In genomic region chr11:46162700-46163099, GRCh38 we compare ENCODE assay signal across 18 cellular contexts. TPM values are rescaled to one million over a fixed set of nuclear protein-coding genes. Genes with fewer than 3 reads are reported as not detected.
DNase-seq lines count a peak whose midpoint lies in the region; ATAC-seq and TF ChIP-seq lines count a peak whose summit lies in the region.
"Had no signal": no experiment of that assay in that cellular context is flagged by ENCODE, and none has a peak within 500 bp of the region (broad histone marks: within the 10 kb centered on the region; RNA-seq: fewer than 3 reads in every experiment).

No MANE protein-coding gene starts in this region.

- H3K36me3 Mint-ChIP-seq in activated T-cell treated with anti-CD3 and anti-CD28 coated beads, Interleukin-2, amount 50 U/mL, for 72 hours (ENCODE audit: insufficient read depth in 2 of 2), result no peaks in the 10 kb centered on the region
- no peaks in the 10 kb centered on the region for H3K36me3 Mint-ChIP-seq in activated T-cell treated with anti-CD3 and anti-CD28 coated beads, Interleukin-2, amount 50 U/mL, for 24 hours (ENCODE audit: low read depth)
- no peaks in the 10 kb centered on the region for H3K36me3 Mint-ChIP-seq in activated naive CD8-positive, alpha-beta T cell treated with anti-CD3 and anti-CD28 coated beads for 36 hours
- no peaks in the 10 kb centered on the region for H3K36me3 Mint-ChIP-seq in neural progenitor cell

- no peaks in the 10 kb centered on the region for H3F3A ChIP-seq in neural progenitor cell (ENCODE audit: low read depth)

- H2AFZ ChIP-seq in neural progenitor cell (replicated peaks), result peak overlapping the region; percentile 6

- peak; percentile 54 to 67 for DNase-seq in activated T-cell treated with anti-CD3 and anti-CD28 coated beads, Interleukin-2, amount 50 U/mL, for 72 hours
- no peak for DNase-seq in activated T-cell treated with anti-CD3 and anti-CD28 coated beads, Interleukin-2, amount 50 U/mL, for 24 hours
- DNase-seq in activated naive CD8-positive, alpha-beta T cell treated with anti-CD3 and anti-CD28 coated beads for 36 hours, result peak; percentile 9
- DNase-seq in neural progenitor cell (ENCODE audit: low spot score) (no peak), Right ventricle myocardium inferior (ENCODE audit: missing footprints) (no peak)
- DNase-seq: C1 segment of cervical spinal cord, GDM1, HFFc6, NCI-H1092, NCI-H1694, NCI-H2227 treated with DMSO at 0.1 percent for 48 hours, NCI-H524, Peyer's patch, SHP77 had no signal

- peak; percentile 94 to 95 for ATAC-seq in activated T-cell treated with anti-CD3 and anti-CD28 coated beads, Interleukin-2, amount 50 U/mL, for 72 hours (replicated peaks in 1 of 2)
- peak; percentile 66 for ATAC-seq in HG02610 (IDR thresholded peaks at IDR 0.05; ENCODE audit: unreplicated experiment)
- ATAC-seq in GM21723 (IDR thresholded peaks at IDR 0.05; ENCODE audit: unreplicated experiment), result no peak
- no peak for ATAC-seq in Right ventricle myocardium inferior
- ATAC-seq: HepG2 had no signal

- H3K79me2 ChIP-seq in neural progenitor cell (ENCODE audit: low read depth), result no peaks in the 10 kb centered on the region

- no peak overlapping the region for H3K4me3 ChIP-seq in neural progenitor cell
- H3K4me3 ChIP-seq: Peyer's patch had no signal

- H3K27ac Mint-ChIP-seq in activated T-cell treated with anti-CD3 and anti-CD28 coated beads, Interleukin-2, amount 50 U/mL, for 72 hours, result no peak overlapping the region
- H3K27ac Mint-ChIP-seq in activated T-cell treated with anti-CD3 and anti-CD28 coated beads, Interleukin-2, amount 50 U/mL, for 24 hours, result no peak overlapping the region
- H3K27ac Mint-ChIP-seq in activated naive CD8-positive, alpha-beta T cell treated with anti-CD3 and anti-CD28 coated beads for 36 hours, result no peak overlapping the region
- no peak overlapping the region for H3K27ac Mint-ChIP-seq in neural progenitor cell
- H3K27ac Mint-ChIP-seq: HFFc6 had no signal

- intact Hi-C loops in Right ventricle myocardium inferior (cut with DNase I), result no loop called here

- no peak for TF ChIP-seq CTCF in neural progenitor cell (IDR thresholded peaks at IDR 0.05)

- H3K9ac ChIP-seq in neural progenitor cell, result no peak overlapping the region
- H3K9ac ChIP-seq: KMS-11 had no signal

- H3K27me3 Mint-ChIP-seq in activated T-cell treated with anti-CD3 and anti-CD28 coated beads, Interleukin-2, amount 50 U/mL, for 72 hours (ENCODE audit: low read depth), result peaks cover 64% of the 10 kb centered on the region
- H3K27me3 Mint-ChIP-seq in activated T-cell treated with anti-CD3 and anti-CD28 coated beads, Interleukin-2, amount 50 U/mL, for 24 hours, result peaks cover 59% of the 10 kb centered on the region
- peaks cover 44% of the 10 kb centered on the region for H3K27me3 Mint-ChIP-seq in activated naive CD8-positive, alpha-beta T cell treated with anti-CD3 and anti-CD28 coated beads for 36 hours
- H3K27me3 Mint-ChIP-seq in neural progenitor cell (ENCODE audit: insufficient read depth, low read depth), result peaks cover 5% of the 10 kb centered on the region

- H3K27me3 ChIP-seq in neural progenitor cell, result no peaks in the 10 kb centered on the region
- H3K27me3 ChIP-seq: Peyer's patch had no signal

- H3K4me3 Mint-ChIP-seq in activated T-cell treated with anti-CD3 and anti-CD28 coated beads, Interleukin-2, amount 50 U/mL, for 72 hours, result peak overlapping the region in 1 of 2 donors; percentile 3
- H3K4me3 Mint-ChIP-seq in activated T-cell treated with anti-CD3 and anti-CD28 coated beads, Interleukin-2, amount 50 U/mL, for 24 hours, result no peak overlapping the region
- no peak overlapping the region for H3K4me3 Mint-ChIP-seq in activated naive CD8-positive, alpha-beta T cell treated with anti-CD3 and anti-CD28 coated beads for 36 hours
- H3K4me3 Mint-ChIP-seq in neural progenitor cell, result no peak overlapping the region
- H3K4me3 Mint-ChIP-seq: HFFc6 had no signal

- peaks cover 12% of the 10 kb centered on the region for H3K4me1 Mint-ChIP-seq in activated T-cell treated with anti-CD3 and anti-CD28 coated beads, Interleukin-2, amount 50 U/mL, for 72 hours (ENCODE audit: low read depth)
- H3K4me1 Mint-ChIP-seq in activated T-cell treated with anti-CD3 and anti-CD28 coated beads, Interleukin-2, amount 50 U/mL, for 24 hours (ENCODE audit: low read depth), result peaks cover 5% of the 10 kb centered on the region
- H3K4me1 Mint-ChIP-seq in activated naive CD8-positive, alpha-beta T cell treated with anti-CD3 and anti-CD28 coated beads for 36 hours, result peaks cover 2% of the 10 kb centered on the region
- peaks cover 3% of the 10 kb centered on the region for H3K4me1 Mint-ChIP-seq in neural progenitor cell

- no peaks in the 10 kb centered on the region for H3K36me3 ChIP-seq in neural progenitor cell
- H3K36me3 ChIP-seq: Peyer's patch had no signal

- H3K9me3 ChIP-seq in neural progenitor cell (ENCODE audit: low read depth), result no peaks in the 10 kb centered on the region
- H3K9me3 ChIP-seq: Peyer's patch had no signal

- H4K20me1 ChIP-seq in neural progenitor cell (ENCODE audit: low read depth), result no peaks in the 10 kb centered on the region

- H3K4me2 ChIP-seq in neural progenitor cell, result no peak overlapping the region
- H3K4me2 ChIP-seq: KMS-11 had no signal

- H3K9me3 Mint-ChIP-seq in activated T-cell treated with anti-CD3 and anti-CD28 coated beads, Interleukin-2, amount 50 U/mL, for 72 hours, result no peaks in the 10 kb centered on the region
- H3K9me3 Mint-ChIP-seq in activated T-cell treated with anti-CD3 and anti-CD28 coated beads, Interleukin-2, amount 50 U/mL, for 24 hours, result no peaks in the 10 kb centered on the region
- no peaks in the 10 kb centered on the region for H3K9me3 Mint-ChIP-seq in activated naive CD8-positive, alpha-beta T cell treated with anti-CD3 and anti-CD28 coated beads for 36 hours
- no peaks in the 10 kb centered on the region for H3K9me3 Mint-ChIP-seq in neural progenitor cell
- H3K9me3 Mint-ChIP-seq: HFFc6 had no signal

- H3K27ac ChIP-seq in neural progenitor cell, result no peak overlapping the region
- H3K27ac ChIP-seq: KMS-11, Peyer's patch had no signal

- no peaks in the 10 kb centered on the region for H3K4me1 ChIP-seq in neural progenitor cell
- H3K4me1 ChIP-seq: Peyer's patch had no signal

RNA-seq across cellular contexts. Expression of gene PHF21A, which starts 41.4 kb away (rescaled TPM):
- total RNA-seq in activated T-cell treated with anti-CD3 and anti-CD28 coated beads, Interleukin-2, amount 50 U/mL, for 72 hours, result 10 to 100 TPM; 69.2 to 70.2 TPM
- total RNA-seq in activated naive CD8-positive, alpha-beta T cell treated with anti-CD3 and anti-CD28 coated beads for 36 hours, result 10 to 100 TPM; 24.8 to 29.7 TPM
- 33.9 and 49.6 TPM in 2 replicates for total RNA-seq in neural progenitor cell (ENCODE audit: low replicate concordance)
- 35.4 TPM for total RNA-seq in Right ventricle myocardium inferior

Comparison
In these comparisons a context has a peak if more than half of its experiments do, and no peak if none do; other contexts are left out.
1. DNase-seq: peak in activated T-cell treated with anti-CD3 and anti-CD28 coated beads, Interleukin-2, amount 50 U/mL, for 72 hours (2 of 2) and activated naive CD8-positive, alpha-beta T cell treated with anti-CD3 and anti-CD28 coated beads for 36 hours (single experiment); none in activated T-cell treated with anti-CD3 and anti-CD28 coated beads, Interleukin-2, amount 50 U/mL, for 24 hours (single experiment), neural progenitor cell (single experiment) and Right ventricle myocardium inferior (single experiment).
2. ATAC-seq: peak in activated T-cell treated with anti-CD3 and anti-CD28 coated beads, Interleukin-2, amount 50 U/mL, for 72 hours (2 of 2) and HG02610 (single experiment); none in GM21723 (single experiment) and Right ventricle myocardium inferior (single experiment).